Comparison of ENCODE assay signal across 11 cellular contexts in the genomic region with DNA sequence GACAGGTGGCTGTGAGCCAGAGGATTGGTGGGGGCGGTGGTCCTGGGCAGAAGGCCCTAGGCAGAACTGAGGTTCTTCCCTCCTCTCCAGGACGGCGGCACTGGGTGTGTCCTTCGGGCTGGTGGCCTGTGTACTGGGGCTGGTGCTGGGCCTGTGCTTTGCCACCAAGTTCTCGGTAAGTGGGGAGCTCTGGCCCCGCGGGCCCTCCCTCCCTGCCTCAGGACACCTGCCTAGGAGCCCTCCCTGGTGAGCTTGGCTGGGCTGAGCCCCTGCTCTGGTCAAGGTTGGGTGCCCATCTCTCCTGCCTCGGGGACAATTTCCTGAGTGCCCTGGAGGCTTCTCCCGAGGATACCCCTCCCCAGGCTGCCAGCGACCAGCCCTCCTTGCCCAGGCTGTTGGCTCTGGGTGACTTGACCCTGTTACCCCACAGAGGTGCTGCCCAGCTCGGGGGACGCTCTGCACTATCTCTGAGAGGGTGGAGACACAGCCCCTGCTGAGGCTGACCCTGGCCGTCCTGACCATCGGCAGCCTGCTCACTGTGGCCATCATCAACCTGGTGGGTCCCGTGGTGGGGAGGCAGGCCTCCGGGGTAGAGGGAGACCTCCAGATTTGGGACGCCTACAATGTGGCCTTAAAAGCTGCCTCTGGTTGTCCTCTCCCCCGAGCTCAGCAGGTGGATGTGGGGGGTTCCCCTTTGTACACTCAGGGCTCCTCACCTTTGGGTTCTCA. TPM values are rescaled to one million over a fixed set of nuclear protein-coding genes. Genes with fewer than 3 reads are reported as not detected.
DNase-seq lines count a peak whose midpoint lies in the region; ATAC-seq and TF ChIP-seq lines count a peak whose summit lies in the region.
"Had no signal": no experiment of that assay in that cellular context is flagged by ENCODE, and none has a peak within 500 bp of the region (broad histone marks: within the 10 kb centered on the region; RNA-seq: fewer than 3 reads in every experiment).

No MANE protein-coding gene starts in this region.

- H3K4me3 ChIP-seq in GM23248 (no peak overlapping the region), spleen (no peak overlapping the region)
- no peak overlapping the region for H3K4me3 ChIP-seq in effector memory CD4-positive, alpha-beta T cell (ENCODE audit: insufficient read depth, low read depth, low read length, poor library complexity, severe bottlenecking)
- H3K4me3 ChIP-seq: thoracic aorta had no signal

- H3K27ac ChIP-seq in GM23248 (0 out of 2 replicates have a peak overlapping the region, but pooled peaks have one; percentile 62), spleen (peak overlapping the region in 1 of 8 donors; percentile 21)
- H3K27ac ChIP-seq in effector memory CD4-positive, alpha-beta T cell (ENCODE audit: insufficient read depth, low read length, poor library complexity, severe bottlenecking): peak overlapping the region; percentile 13
- H3K27ac ChIP-seq: thoracic aorta had no signal

- peak; percentile 58 for DNase-seq in activated effector memory CD4-positive, alpha-beta T cell treated with anti-CD3 and anti-CD28 coated beads, Interleukin-2, amount 50 U/mL, for 16 hours
- DNase-seq in activated effector memory CD4-positive, alpha-beta T cell treated with Interleukin-2 at 50 U/mL for 16 hours: no peak
- DNase-seq in GM23248 (no peak), spleen (peak; percentile 70), putamen (ENCODE audit: low spot score) (no peak)
- DNase-seq in effector memory CD4-positive, alpha-beta T cell: no peak
- DNase-seq: NCI-H1092, NCI-H345 had no signal

- H3K27me3 ChIP-seq in GM23248 (replicated peaks; ENCODE audit: insufficient read depth): no peaks in the 10 kb centered on the region
- no peaks in the 10 kb centered on the region for H3K27me3 ChIP-seq in effector memory CD4-positive, alpha-beta T cell (replicated peaks; ENCODE audit: control insufficient read depth, insufficient read depth, low read length, poor library complexity, severe bottlenecking)
- H3K27me3 ChIP-seq in spleen (replicated peaks in 1 of 7): no peaks in the 10 kb centered on the region

- no peak overlapping the region for H2AFZ ChIP-seq in GM23248

- H3K4me2 ChIP-seq in GM23248 (ENCODE audit: unreplicated experiment): no peak overlapping the region

- H4K20me1 ChIP-seq in GM23248 (ENCODE audit: insufficient read depth): no peaks in the 10 kb centered on the region

- TF ChIP-seq POLR2A in spleen (IDR thresholded peaks at IDR 0.05): no peak

- no peaks in the 10 kb centered on the region for H3K9me3 ChIP-seq in GM23248 (ENCODE audit: low read depth)
- H3K9me3 ChIP-seq in effector memory CD4-positive, alpha-beta T cell (ENCODE audit: control insufficient read depth, low read length): no peaks in the 10 kb centered on the region
- no peaks in the 10 kb centered on the region for H3K9me3 ChIP-seq in spleen
- H3K9me3 ChIP-seq: thoracic aorta had no signal

- ATAC-seq in GM19455 (IDR thresholded peaks at IDR 0.05; ENCODE audit: unreplicated experiment): no peak
- ATAC-seq in HG02870 (IDR thresholded peaks at IDR 0.05; ENCODE audit: unreplicated experiment): no peak

- no peaks in the 10 kb centered on the region for H3K79me2 ChIP-seq in GM23248 (ENCODE audit: insufficient read depth)

- H3K9ac ChIP-seq in GM23248: no peak overlapping the region

- 83 to 86% methylated on average over 12 to 18 of the region's 18 CpGs for WGBS in GM23248 (ENCODE audit: low coverage in 1 of 2, low lambda C conversion rate in 2 of 2, missing lambda C conversion rate in 2 of 2), 2 experiments
- WGBS in spleen, 5 donors: 93 to 95% (median 93%) methylated on average over 4 to 18 of the region's 18 CpGs

- TF ChIP-seq CTCF in spleen (IDR thresholded peaks at IDR 0.05 in 8 of 11, conservative IDR thresholded peaks at IDR 0.05 in 3 of 11): no peak

- no peaks in the 10 kb centered on the region for H3K9me2 ChIP-seq in GM23248 (ENCODE audit: insufficient read depth)

- in situ Hi-C loops in GM23248 (cut with MboI): no loop called here

- H3K4me1 ChIP-seq in GM23248 (ENCODE audit: insufficient read depth) (peaks cover 15% of the 10 kb centered on the region), spleen (peaks cover 0 to 42% (median 12%) of the 10 kb centered on the region in 6 donors)
- no peaks in the 10 kb centered on the region for H3K4me1 ChIP-seq in effector memory CD4-positive, alpha-beta T cell (ENCODE audit: control insufficient read depth, insufficient read depth, low read length, poor library complexity, severe bottlenecking)

- peaks cover 12% of the 10 kb centered on the region; the same call in 1 of the 2 replicates for H3F3A ChIP-seq in GM23248 (ENCODE audit: insufficient read depth)

- intact Hi-C loops in spleen (cut with DNase I; ENCODE audit: low total_unique reads): no loop called here

- H3K36me3 ChIP-seq in GM23248 (ENCODE audit: low read depth) (no peaks in the 10 kb centered on the region; the same call in 1 of the 2 replicates), spleen (peaks cover 0 to 100% (median 68%) of the 10 kb centered on the region in 6 donors)
- H3K36me3 ChIP-seq in effector memory CD4-positive, alpha-beta T cell (ENCODE audit: control insufficient read depth, insufficient read depth, low read length): peaks cover 92% of the 10 kb centered on the region

RNA-seq across cellular contexts. Expression of gene ADCY7, which starts 42.0 kb away (rescaled TPM):
- 87.4 and 90.5 TPM in 2 replicates for total RNA-seq in GM23248 (2014; rRNA removed; shearing (Covaris generic))
- polyA plus RNA-seq in GM23248 (2016; fragmentation: Nextera tagmentation; extraction: Ambion mirVana) (31.9 and 32.7 TPM in 2 replicates), spleen (10 to 100 TPM in 2 of 3 donors, 1 to 10 TPM in 1; 9.8 to 32.3 (median 16.3) TPM)
- total RNA-seq in spleen: 100 to 1,000 TPM in 5 of 7 donors, 10 to 100 TPM in 2; 68.6 to 158 (median 126) TPM

Comparison
In these comparisons a context has a peak if more than half of its experiments do, and no peak if none do; other contexts are left out.
1. DNase-seq: peak in activated effector memory CD4-positive, alpha-beta T cell treated with anti-CD3 and anti-CD28 coated beads, Interleukin-2, amount 50 U/mL, for 16 hours (single experiment) and spleen (single experiment); none in activated effector memory CD4-positive, alpha-beta T cell treated with Interleukin-2 at 50 U/mL for 16 hours (single experiment), GM23248 (single experiment), effector memory CD4-positive, alpha-beta T cell (0 of 3) and putamen (single experiment).